Comparison of ENCODE assay signal across 8 cellular contexts in the genomic region with DNA sequence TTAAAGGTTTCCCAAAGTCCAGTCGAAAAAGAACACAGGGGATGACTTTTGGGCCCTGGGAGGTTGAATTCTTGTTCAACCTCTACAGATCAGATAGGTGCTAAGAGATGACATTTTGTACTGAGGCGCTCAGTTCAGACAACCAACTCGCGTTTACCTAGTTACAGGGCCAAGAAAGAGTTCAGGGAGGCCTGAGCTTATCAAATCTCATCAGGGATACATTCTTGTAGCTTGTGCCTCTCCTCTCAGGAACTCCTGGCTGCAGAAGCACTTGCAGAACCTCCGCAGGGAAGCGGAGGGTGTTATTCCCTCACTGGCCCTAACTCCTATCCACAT. TPM values are rescaled to one million over a fixed set of nuclear protein-coding genes. Genes with fewer than 3 reads are reported as not detected.
DNase-seq lines count a peak whose midpoint lies in the region; ATAC-seq and TF ChIP-seq lines count a peak whose summit lies in the region.

No MANE protein-coding gene starts in this region.

- DNase-seq in GM12865 (ENCODE audit: low read depth), result no peak
- no peak for DNase-seq in fibroblast of the aortic adventitia (ENCODE audit: low read depth)
- no peak for DNase-seq in activated CD4-positive, CD25-positive, alpha-beta regulatory T cell treated with anti-CD3 and anti-CD28 coated beads, Interleukin-2, amount 50 U/mL, for 72 hours
- no peak for DNase-seq in anterior cingulate cortex (lab: John Stamatoyannopoulos, UW)
- no peak for DNase-seq in NCI-H2227 (lab: John Stamatoyannopoulos, UW; ENCODE audit: unreplicated experiment)

- peak overlapping the region; percentile 83 for H3K4me3 ChIP-seq in GM12865 (ENCODE audit: low read depth, low read length)
- H3K4me3 ChIP-seq in fibroblast of the aortic adventitia (ENCODE audit: low read depth, low read length), result peak overlapping the region; percentile 98
- peak overlapping the region; percentile 100 for H3K4me3 ChIP-seq in rectal smooth muscle tissue (ENCODE audit: low read length)

- peak; percentile 3; the same call in 1 of the 3 replicates for ATAC-seq in SK-N-SH treated with all-trans-retinoic acid at 6 μM for 48 hours
- no peak for ATAC-seq in HG02763 (IDR thresholded peaks at IDR 0.05; ENCODE audit: unreplicated experiment)

- peak overlapping the region; percentile 95 for H3K9ac ChIP-seq in rectal smooth muscle tissue (ENCODE audit: low read length)

- TF ChIP-seq CTCF in GM12865 (IDR thresholded peaks at IDR 0.05; ENCODE audit: insufficient read depth, low read depth, low read length, missing control alignments) (no peak), fibroblast of the aortic adventitia (IDR thresholded peaks at IDR 0.05; ENCODE audit: insufficient read depth, low read length) (no peak)

- no peaks in the 10 kb centered on the region for H3K27me3 ChIP-seq in rectal smooth muscle tissue (ENCODE audit: control insufficient read depth, insufficient read depth, low read length)

- H3K27ac ChIP-seq in rectal smooth muscle tissue (ENCODE audit: low read depth, low read length), result peak overlapping the region; percentile 83

- peaks cover 36% of the 10 kb centered on the region for H3K36me3 ChIP-seq in rectal smooth muscle tissue (ENCODE audit: control insufficient read depth, insufficient read depth, low read length)

- H3K4me1 ChIP-seq in rectal smooth muscle tissue (ENCODE audit: control insufficient read depth, insufficient read depth, low read length), result peaks cover 11% of the 10 kb centered on the region

TF ChIP-seq in SK-N-SH treated with all-trans-retinoic acid at 6 μM for 48 hours, 23 proteins besides CTCF, POLR2A, EP300 and RAD21:
- TF ChIP-seq, protein P1, sequence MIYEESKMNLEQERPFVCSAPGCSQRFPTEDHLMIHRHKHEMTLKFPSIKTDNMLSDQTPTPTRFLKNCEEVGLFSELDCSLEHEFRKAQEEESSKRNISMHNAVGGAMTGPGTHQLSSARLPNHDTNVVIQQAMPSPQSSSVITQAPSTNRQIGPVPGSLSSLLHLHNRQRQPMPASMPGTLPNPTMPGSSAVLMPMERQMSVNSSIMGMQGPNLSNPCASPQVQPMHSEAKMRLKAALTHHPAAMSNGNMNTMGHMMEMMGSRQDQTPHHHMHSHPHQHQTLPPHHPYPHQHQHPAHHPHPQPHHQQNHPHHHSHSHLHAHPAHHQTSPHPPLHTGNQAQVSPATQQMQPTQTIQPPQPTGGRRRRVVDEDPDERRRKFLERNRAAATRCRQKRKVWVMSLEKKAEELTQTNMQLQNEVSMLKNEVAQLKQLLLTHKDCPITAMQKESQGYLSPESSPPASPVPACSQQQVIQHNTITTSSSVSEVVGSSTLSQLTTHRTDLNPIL (CRISPR knock-in tag; IDR thresholded peaks at IDR 0.05; ENCODE audit: low read depth), result no peak
- TF ChIP-seq, protein P2, sequence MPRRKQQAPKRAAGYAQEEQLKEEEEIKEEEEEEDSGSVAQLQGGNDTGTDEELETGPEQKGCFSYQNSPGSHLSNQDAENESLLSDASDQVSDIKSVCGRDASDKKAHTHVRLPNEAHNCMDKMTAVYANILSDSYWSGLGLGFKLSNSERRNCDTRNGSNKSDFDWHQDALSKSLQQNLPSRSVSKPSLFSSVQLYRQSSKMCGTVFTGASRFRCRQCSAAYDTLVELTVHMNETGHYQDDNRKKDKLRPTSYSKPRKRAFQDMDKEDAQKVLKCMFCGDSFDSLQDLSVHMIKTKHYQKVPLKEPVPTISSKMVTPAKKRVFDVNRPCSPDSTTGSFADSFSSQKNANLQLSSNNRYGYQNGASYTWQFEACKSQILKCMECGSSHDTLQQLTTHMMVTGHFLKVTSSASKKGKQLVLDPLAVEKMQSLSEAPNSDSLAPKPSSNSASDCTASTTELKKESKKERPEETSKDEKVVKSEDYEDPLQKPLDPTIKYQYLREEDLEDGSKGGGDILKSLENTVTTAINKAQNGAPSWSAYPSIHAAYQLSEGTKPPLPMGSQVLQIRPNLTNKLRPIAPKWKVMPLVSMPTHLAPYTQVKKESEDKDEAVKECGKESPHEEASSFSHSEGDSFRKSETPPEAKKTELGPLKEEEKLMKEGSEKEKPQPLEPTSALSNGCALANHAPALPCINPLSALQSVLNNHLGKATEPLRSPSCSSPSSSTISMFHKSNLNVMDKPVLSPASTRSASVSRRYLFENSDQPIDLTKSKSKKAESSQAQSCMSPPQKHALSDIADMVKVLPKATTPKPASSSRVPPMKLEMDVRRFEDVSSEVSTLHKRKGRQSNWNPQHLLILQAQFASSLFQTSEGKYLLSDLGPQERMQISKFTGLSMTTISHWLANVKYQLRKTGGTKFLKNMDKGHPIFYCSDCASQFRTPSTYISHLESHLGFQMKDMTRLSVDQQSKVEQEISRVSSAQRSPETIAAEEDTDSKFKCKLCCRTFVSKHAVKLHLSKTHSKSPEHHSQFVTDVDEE (CRISPR knock-in tag; IDR thresholded peaks at IDR 0.05), result no peak
- TF ChIP-seq ZNF70 (CRISPR knock-in tag; IDR thresholded peaks at IDR 0.05) (no peak), ZFP30 (CRISPR knock-in tag; IDR thresholded peaks at IDR 0.05) (no peak), ZFP3 (CRISPR knock-in tag; IDR thresholded peaks at IDR 0.05) (no peak), TOX (CRISPR knock-in tag; IDR thresholded peaks at IDR 0.05; ENCODE audit: borderline replicate concordance) (no peak), ISL1 (CRISPR knock-in tag; IDR thresholded peaks at IDR 0.05) (no peak), BACH2 (CRISPR knock-in tag; IDR thresholded peaks at IDR 0.05; ENCODE audit: borderline replicate concordance) (no peak), RARB (CRISPR knock-in tag; IDR thresholded peaks at IDR 0.05) (no peak), SNAI2 (CRISPR knock-in tag; IDR thresholded peaks at IDR 0.05) (no peak), CSDC2 (CRISPR knock-in tag; IDR thresholded peaks at IDR 0.05) (no peak)
- TF ChIP-seq, protein P3, sequence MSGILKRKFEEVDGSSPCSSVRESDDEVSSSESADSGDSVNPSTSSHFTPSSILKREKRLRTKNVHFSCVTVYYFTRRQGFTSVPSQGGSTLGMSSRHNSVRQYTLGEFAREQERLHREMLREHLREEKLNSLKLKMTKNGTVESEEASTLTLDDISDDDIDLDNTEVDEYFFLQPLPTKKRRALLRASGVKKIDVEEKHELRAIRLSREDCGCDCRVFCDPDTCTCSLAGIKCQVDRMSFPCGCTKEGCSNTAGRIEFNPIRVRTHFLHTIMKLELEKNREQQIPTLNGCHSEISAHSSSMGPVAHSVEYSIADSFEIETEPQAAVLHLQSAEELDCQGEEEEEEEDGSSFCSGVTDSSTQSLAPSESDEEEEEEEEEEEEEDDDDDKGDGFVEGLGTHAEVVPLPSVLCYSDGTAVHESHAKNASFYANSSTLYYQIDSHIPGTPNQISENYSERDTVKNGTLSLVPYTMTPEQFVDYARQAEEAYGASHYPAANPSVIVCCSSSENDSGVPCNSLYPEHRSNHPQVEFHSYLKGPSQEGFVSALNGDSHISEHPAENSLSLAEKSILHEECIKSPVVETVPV (CRISPR knock-in tag; IDR thresholded peaks at IDR 0.05), result no peak
- TF ChIP-seq, protein P4, sequence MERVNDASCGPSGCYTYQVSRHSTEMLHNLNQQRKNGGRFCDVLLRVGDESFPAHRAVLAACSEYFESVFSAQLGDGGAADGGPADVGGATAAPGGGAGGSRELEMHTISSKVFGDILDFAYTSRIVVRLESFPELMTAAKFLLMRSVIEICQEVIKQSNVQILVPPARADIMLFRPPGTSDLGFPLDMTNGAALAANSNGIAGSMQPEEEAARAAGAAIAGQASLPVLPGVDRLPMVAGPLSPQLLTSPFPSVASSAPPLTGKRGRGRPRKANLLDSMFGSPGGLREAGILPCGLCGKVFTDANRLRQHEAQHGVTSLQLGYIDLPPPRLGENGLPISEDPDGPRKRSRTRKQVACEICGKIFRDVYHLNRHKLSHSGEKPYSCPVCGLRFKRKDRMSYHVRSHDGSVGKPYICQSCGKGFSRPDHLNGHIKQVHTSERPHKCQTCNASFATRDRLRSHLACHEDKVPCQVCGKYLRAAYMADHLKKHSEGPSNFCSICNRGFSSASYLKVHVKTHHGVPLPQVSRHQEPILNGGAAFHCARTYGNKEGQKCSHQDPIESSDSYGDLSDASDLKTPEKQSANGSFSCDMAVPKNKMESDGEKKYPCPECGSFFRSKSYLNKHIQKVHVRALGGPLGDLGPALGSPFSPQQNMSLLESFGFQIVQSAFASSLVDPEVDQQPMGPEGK (CRISPR knock-in tag; IDR thresholded peaks at IDR 0.05; ENCODE audit: borderline replicate concordance), result no peak

RNA-seq across cellular contexts. Expression of a gene that starts 0.8 kb away (rescaled TPM):
- 8.1 and 12.1 TPM in 2 replicates for total RNA-seq in fibroblast of the aortic adventitia (ENCODE audit: low replicate concordance)

RNA-seq across cellular contexts. Expression of a gene that starts 20.0 kb away (rescaled TPM):
- 3.7 and 9.2 TPM in 2 replicates for total RNA-seq in fibroblast of the aortic adventitia (ENCODE audit: low replicate concordance)

RNA-seq across cellular contexts. Expression of a gene that starts 22.0 kb away (rescaled TPM):
- 13.7 and 15.0 TPM in 2 replicates for total RNA-seq in fibroblast of the aortic adventitia (ENCODE audit: low replicate concordance)

RNA-seq across cellular contexts. Expression of a gene that starts 38.4 kb away (rescaled TPM):
- 2.3 and 2.5 TPM in 2 replicates for total RNA-seq in fibroblast of the aortic adventitia (ENCODE audit: low replicate concordance)
